12 cellular contexts compared by ENCODE assay signal in genomic region chr10:88525371-88526079, GRCh38. TPM values are rescaled to one million over a fixed set of nuclear protein-coding genes. Genes with fewer than 3 reads are reported as not detected.
A peak's percentile ranks its signal among the peaks of the same experiment; 100 is the strongest.
DNase-seq lines count a peak whose midpoint lies in the region; ATAC-seq and TF ChIP-seq lines count a peak whose summit lies in the region.
"Had no signal": no experiment of that assay in that cellular context is flagged by ENCODE, and none has a peak within 500 bp of the region (broad histone marks: within the 10 kb centered on the region; RNA-seq: fewer than 3 reads in every experiment).

No MANE protein-coding gene starts in this region.

- CTCF ChIA-PET in HEK293 (lab: Yijun Ruan, JAX), result no interaction called here

- peaks cover 14% of the 10 kb centered on the region; the same call in 1 of the 2 replicates for H3K4me1 ChIP-seq in HEK293 (ENCODE audit: control insufficient read depth, insufficient read depth, low read length)
- H3K4me1 ChIP-seq in gastroesophageal sphincter, result no peaks in the 10 kb centered on the region

- H3K27ac ChIP-seq in HEK293 (ENCODE audit: extremely low read depth, low read depth, low read length), result no peak overlapping the region
- no peak overlapping the region for H3K27ac ChIP-seq in gastroesophageal sphincter

- DNase-seq in foreskin fibroblast (peak; percentile 55 to 78), smooth muscle cell of the brain vasculature (ENCODE audit: low read depth, low spot score) (peak; percentile 36), NOMO-1 treated with DMSO at 0.1 percent for 48 hours (lab: John Stamatoyannopoulos, UW; ENCODE audit: unreplicated experiment) (no peak), GM19240 (ENCODE audit: insufficient read length, low spot score) (no peak)
- DNase-seq in stimulated activated naive CD4-positive, alpha-beta T cell (lab: John Stamatoyannopoulos, UW), result no peak
- DNase-seq: activated CD4-positive, alpha-beta T cell treated with anti-CD3 and anti-CD28 coated beads for 1 hour; activated gamma-delta T cell; effector CD8-positive, alpha-beta T cell; left cardiac atrium had no signal

- no peak for TF ChIP-seq POLR2A in gastroesophageal sphincter (IDR thresholded peaks at IDR 0.05)

- no peak overlapping the region for H3K4me3 ChIP-seq in HEK293 (ENCODE audit: low read depth, low read length)
- H3K4me3 ChIP-seq in foreskin fibroblast (ENCODE audit: low read depth in 1 of 2, low read length in 2 of 2), result no peak overlapping the region
- no peak overlapping the region for H3K4me3 ChIP-seq in gastroesophageal sphincter

- WGBS in gastroesophageal sphincter (ENCODE audit: low coverage in 1 of 2), 2 donors, result 77 to 89% methylated on average over 3 of the region's 3 CpGs

- TF ChIP-seq EP300 in gastroesophageal sphincter (IDR thresholded peaks at IDR 0.05), result no peak

- H3K9me3 ChIP-seq in HEK293 (ENCODE audit: control insufficient read depth, insufficient read depth, low read depth, low read length) (no peaks in the 10 kb centered on the region), gastroesophageal sphincter (no peaks in the 10 kb centered on the region)

- ATAC-seq in SK-N-SH treated with all-trans-retinoic acid at 6 μM for 48 hours, result peak; percentile 77
- no peak for ATAC-seq in gastroesophageal sphincter

- POLR2A ChIA-PET in HEK293 (lab: Yijun Ruan, JAX), result no interaction called here

- H3K36me3 ChIP-seq in HEK293 (ENCODE audit: control insufficient read depth in 2 of 2, insufficient read depth in 1 of 2, low read length in 2 of 2), result no peaks in the 10 kb centered on the region
- no peaks in the 10 kb centered on the region for H3K36me3 ChIP-seq in gastroesophageal sphincter

- H3K27me3 ChIP-seq in gastroesophageal sphincter, result no peaks in the 10 kb centered on the region

- TF ChIP-seq CTCF in HEK293 (tag by site-specific recombination; IDR thresholded peaks at IDR 0.05) (no peak), foreskin fibroblast (IDR thresholded peaks at IDR 0.05; ENCODE audit: low read depth, low read length) (no peak), gastroesophageal sphincter (IDR thresholded peaks at IDR 0.05) (no peak)

TF ChIP-seq in HEK293, 187 proteins besides CTCF, POLR2A, EP300 and RAD21 (continues in another document):
- TF ChIP-seq ZNF174 (tag by site-specific recombination; IDR thresholded peaks at IDR 0.05) (no peak), KLF1 (tag by site-specific recombination; IDR thresholded peaks at IDR 0.05) (no peak), ZNF658 (tag by site-specific recombination; IDR thresholded peaks at IDR 0.05) (no peak), PRDM4 (tag by site-specific recombination; IDR thresholded peaks at IDR 0.05) (no peak), ZNF223 (tag by site-specific recombination; IDR thresholded peaks at IDR 0.05) (no peak), ZIC2 (tag by site-specific recombination; IDR thresholded peaks at IDR 0.05) (no peak), ZBTB17 (tag by site-specific recombination; IDR thresholded peaks at IDR 0.05) (no peak), ZFHX2 (tag by site-specific recombination; conservative IDR thresholded peaks at IDR 0.05) (no peak)

TF ChIP-seq in SK-N-SH treated with all-trans-retinoic acid at 6 μM for 48 hours, 23 proteins besides CTCF, POLR2A, EP300 and RAD21:
- TF ChIP-seq ARNTL (CRISPR knock-in tag; IDR thresholded peaks at IDR 0.05; ENCODE audit: borderline replicate concordance, low read depth), result no peak
- peak; percentile 88; the same call in 1 of the 2 replicates for TF ChIP-seq TCF4 (CRISPR knock-in tag; IDR thresholded peaks at IDR 0.05; ENCODE audit: borderline replicate concordance)
- TF ChIP-seq TSHZ2 (CRISPR knock-in tag; IDR thresholded peaks at IDR 0.05), result peak; percentile 62; the same call in 1 of the 2 replicates
- no peak for TF ChIP-seq GLIS3 (CRISPR knock-in tag; IDR thresholded peaks at IDR 0.05)
- TF ChIP-seq ISL1 (CRISPR knock-in tag; IDR thresholded peaks at IDR 0.05), result peak; percentile 93

RNA-seq across cellular contexts. Expression of gene RNLS, which starts 57.6 kb away (rescaled TPM):
- 10 to 100 TPM in 3 of 4 donors, 1 to 10 TPM in 1; 9.4 to 25.1 (median 15.3) TPM for total RNA-seq in gastroesophageal sphincter

Comparison
In these comparisons a context has a peak if more than half of its experiments do, and no peak if none do; other contexts are left out.
1. DNase-seq: peak in foreskin fibroblast (2 of 2) and smooth muscle cell of the brain vasculature (single experiment); none in NOMO-1 treated with DMSO at 0.1 percent for 48 hours (single experiment), GM19240 (single experiment) and stimulated activated naive CD4-positive, alpha-beta T cell (0 of 6).